Comparison of ENCODE assay signal across 8 cellular contexts in the genomic region with DNA sequence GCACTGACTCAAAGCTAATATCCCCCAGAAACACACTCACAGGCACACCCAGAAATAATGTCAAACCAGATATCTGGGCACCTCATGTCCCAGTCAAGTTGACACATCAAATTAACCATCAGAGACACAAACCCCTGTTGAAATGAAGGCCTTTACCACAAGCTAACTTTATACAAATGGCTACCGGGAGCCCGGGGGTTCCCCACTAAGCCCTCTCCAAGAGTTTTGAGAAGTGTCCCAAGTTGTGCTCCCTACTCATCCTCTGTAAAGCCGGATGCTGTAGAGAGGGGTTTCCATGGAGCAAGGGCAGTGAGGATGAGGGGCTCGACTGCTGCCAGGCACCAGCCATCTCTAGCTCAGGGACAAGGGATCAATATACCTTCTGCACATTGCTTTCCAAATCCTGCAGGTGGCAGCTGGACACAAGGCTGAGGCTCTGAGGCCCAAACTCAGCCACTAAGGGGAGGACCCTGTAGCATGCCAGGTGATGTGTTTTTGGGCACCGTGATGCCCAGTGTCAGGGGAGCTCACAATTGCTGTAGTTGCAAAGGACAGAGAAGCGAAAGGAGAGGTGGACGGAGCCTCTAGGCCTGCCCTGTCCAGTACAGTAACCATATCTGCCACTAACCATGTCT.
A peak's percentile ranks its signal among the peaks of the same experiment; 100 is the strongest.
DNase-seq lines count a peak whose midpoint lies in the region; ATAC-seq, FAIRE-seq and TF ChIP-seq lines count a peak whose summit lies in the region.
"Had no signal": no experiment of that assay in that cellular context is flagged by ENCODE, and none has a peak within 500 bp of the region (broad histone marks: within the 10 kb centered on the region; RNA-seq: fewer than 3 reads in every experiment).

No MANE protein-coding gene starts in this region.

- no peak for TF ChIP-seq EP300 in GM12878 (IDR thresholded peaks at IDR 0.05; ENCODE audit: borderline replicate concordance in 1 of 2, control insufficient read depth in 1 of 2, low read depth in 2 of 2, low read length in 2 of 2)

- H3K36me3 ChIP-seq in GM12878 (ENCODE audit: control insufficient read depth in 2 of 2, insufficient read depth in 2 of 2, low read length in 1 of 2) (no peaks in the 10 kb centered on the region), ascending aorta (no peaks in the 10 kb centered on the region)

- no peak overlapping the region for H3K4me2 ChIP-seq in GM12878 (ENCODE audit: control insufficient read depth, insufficient read depth)

- CTCF ChIA-PET in GM12878 (lab: Yijun Ruan, JAX): interaction anchor here (0.7 to 3.6 kb wide), 15 partner anchors 9 to 385 kb away, joined by 3 to 31 read pairs (median 4); no protein-coding TSS in a partner anchor

- DNase-seq in GM03348 (ENCODE audit: low spot score): peak; percentile 53
- peak; percentile 40 for DNase-seq in HuH-7 (ENCODE audit: low spot score)
- DNase-seq in GM12878 (ENCODE audit: low read depth, low spot score): no peak
- DNase-seq in myocyte (ENCODE audit: low read depth): peak; percentile 6
- no peak for DNase-seq in ascending aorta (ENCODE audit: low spot score in 2 of 2)
- no peak for DNase-seq in hepatic stellate cell (ENCODE audit: low spot score)

- no peaks in the 10 kb centered on the region for H3K4me1 ChIP-seq in GM12878 (ENCODE audit: control insufficient read depth, insufficient read depth, low read length)
- H3K4me1 ChIP-seq in ascending aorta: no peaks in the 10 kb centered on the region

- POLR2A ChIA-PET in GM12878 (lab: Charles Lee): no interaction called here

- TF ChIP-seq CTCF in GM12878 (IDR thresholded peaks at IDR 0.05 in 2 of 3, conservative IDR thresholded peaks at IDR 0.05 in 1 of 3; ENCODE audit: control insufficient read depth in 2 of 3, extremely low read depth in 1 of 3, insufficient read depth in 1 of 3, low read depth in 3 of 3, low read length in 3 of 3): peak; percentile 24 to 54 (median 31); a peak in 4 of 6 replicates
- peak in 1 of 3 experiments; percentile 30 for TF ChIP-seq CTCF in ascending aorta (IDR thresholded peaks at IDR 0.05)

- no TSS peak for BruUV-seq in GM12878 (replicated peaks; lab: Mats Ljungman, UMichigan)

- no peaks in the 10 kb centered on the region for H3K27me3 ChIP-seq in GM12878 (replicated peaks in 1 of 2; ENCODE audit: control insufficient read depth in 2 of 2, insufficient read depth in 2 of 2, low read length in 1 of 2)
- H3K27me3 ChIP-seq in ascending aorta: no peaks in the 10 kb centered on the region

- in situ Hi-C loops in GM12878 (cut with MboI): no loop called here

- no peaks in the 10 kb centered on the region for H3K79me2 ChIP-seq in GM12878 (ENCODE audit: control insufficient read depth, insufficient read depth, low read length)

- H3K9ac ChIP-seq in GM12878 (ENCODE audit: control insufficient read depth, insufficient read depth, low read length): no peak overlapping the region

- ATAC-seq in GM12878 (peak; percentile 82), GM19023 (IDR thresholded peaks at IDR 0.05; ENCODE audit: unreplicated experiment) (no peak)

- H3K9me3 ChIP-seq in GM12878 (replicated peaks; ENCODE audit: control insufficient read depth, insufficient read depth, low read length) (no peaks in the 10 kb centered on the region), ascending aorta (no peaks in the 10 kb centered on the region)

- intact Hi-C loops in GM12878 (cut with micrococcal nuclease; ENCODE audit: unreplicated experiment): loop anchor here (1.0 kb wide), 2 partner anchors 63 to 348 kb away; no protein-coding TSS in a partner anchor
- intact Hi-C loops in ascending aorta (cut with DNase I): no loop called here

- SMC1A ChIA-PET in GM12878 (lab: Charles Lee; ENCODE audit: uncharacterized antibody, unreplicated experiment): interaction anchor here (0.6 to 1.7 kb wide), 6 partner anchors 13 to 349 kb away, joined by 3 to 8 read pairs (median 6); no protein-coding TSS in a partner anchor

- H3K27ac ChIP-seq in GM12878 (ENCODE audit: control insufficient read depth, insufficient read depth) (no peak overlapping the region), ascending aorta (no peak overlapping the region)
- H3K27ac ChIP-seq: epithelial cell of prostate had no signal

- no peak overlapping the region for H3K4me3 ChIP-seq in GM12878
- H3K4me3 ChIP-seq in ascending aorta: no peak overlapping the region

- H2AFZ ChIP-seq in GM12878 (ENCODE audit: control insufficient read depth, low read depth, low read length): no peak overlapping the region

- RAD21 ChIA-PET in GM12878 (lab: Charles Lee; ENCODE audit: unreplicated experiment): interaction anchor here (1.0 to 1.5 kb wide), 4 partner anchors 11 to 347 kb away, joined by 3 to 11 read pairs (median 4); no protein-coding TSS in a partner anchor

- TF ChIP-seq RAD21 in GM12878 (IDR thresholded peaks at IDR 0.05; ENCODE audit: insufficient read depth, low read depth, low read length): peak; percentile 68

- no peaks in the 10 kb centered on the region for H4K20me1 ChIP-seq in GM12878 (ENCODE audit: control insufficient read depth, insufficient read depth)

- FAIRE-seq in GM12878 (lab: Jason Lieb, UNC): no peak

- 31% methylated on average over 7 of the region's 7 CpGs for WGBS in GM12878 (ENCODE audit: insufficient coverage, insufficient replicate concordance, low lambda C conversion rate, missing lambda C conversion rate)

- no peak for TF ChIP-seq POLR2A in GM12878 (IDR thresholded peaks at IDR 0.05; ENCODE audit: low read depth, low read length)

TF ChIP-seq in GM12878, 131 proteins besides CTCF, POLR2A, EP300 and RAD21:
- TF ChIP-seq TCF3 (IDR thresholded peaks at IDR 0.05; ENCODE audit: borderline replicate concordance, insufficient read depth, low read depth, low read length): no peak
- TF ChIP-seq CBFB (IDR thresholded peaks at IDR 0.05; ENCODE audit: low read depth): no peak
- TF ChIP-seq, protein P1, sequence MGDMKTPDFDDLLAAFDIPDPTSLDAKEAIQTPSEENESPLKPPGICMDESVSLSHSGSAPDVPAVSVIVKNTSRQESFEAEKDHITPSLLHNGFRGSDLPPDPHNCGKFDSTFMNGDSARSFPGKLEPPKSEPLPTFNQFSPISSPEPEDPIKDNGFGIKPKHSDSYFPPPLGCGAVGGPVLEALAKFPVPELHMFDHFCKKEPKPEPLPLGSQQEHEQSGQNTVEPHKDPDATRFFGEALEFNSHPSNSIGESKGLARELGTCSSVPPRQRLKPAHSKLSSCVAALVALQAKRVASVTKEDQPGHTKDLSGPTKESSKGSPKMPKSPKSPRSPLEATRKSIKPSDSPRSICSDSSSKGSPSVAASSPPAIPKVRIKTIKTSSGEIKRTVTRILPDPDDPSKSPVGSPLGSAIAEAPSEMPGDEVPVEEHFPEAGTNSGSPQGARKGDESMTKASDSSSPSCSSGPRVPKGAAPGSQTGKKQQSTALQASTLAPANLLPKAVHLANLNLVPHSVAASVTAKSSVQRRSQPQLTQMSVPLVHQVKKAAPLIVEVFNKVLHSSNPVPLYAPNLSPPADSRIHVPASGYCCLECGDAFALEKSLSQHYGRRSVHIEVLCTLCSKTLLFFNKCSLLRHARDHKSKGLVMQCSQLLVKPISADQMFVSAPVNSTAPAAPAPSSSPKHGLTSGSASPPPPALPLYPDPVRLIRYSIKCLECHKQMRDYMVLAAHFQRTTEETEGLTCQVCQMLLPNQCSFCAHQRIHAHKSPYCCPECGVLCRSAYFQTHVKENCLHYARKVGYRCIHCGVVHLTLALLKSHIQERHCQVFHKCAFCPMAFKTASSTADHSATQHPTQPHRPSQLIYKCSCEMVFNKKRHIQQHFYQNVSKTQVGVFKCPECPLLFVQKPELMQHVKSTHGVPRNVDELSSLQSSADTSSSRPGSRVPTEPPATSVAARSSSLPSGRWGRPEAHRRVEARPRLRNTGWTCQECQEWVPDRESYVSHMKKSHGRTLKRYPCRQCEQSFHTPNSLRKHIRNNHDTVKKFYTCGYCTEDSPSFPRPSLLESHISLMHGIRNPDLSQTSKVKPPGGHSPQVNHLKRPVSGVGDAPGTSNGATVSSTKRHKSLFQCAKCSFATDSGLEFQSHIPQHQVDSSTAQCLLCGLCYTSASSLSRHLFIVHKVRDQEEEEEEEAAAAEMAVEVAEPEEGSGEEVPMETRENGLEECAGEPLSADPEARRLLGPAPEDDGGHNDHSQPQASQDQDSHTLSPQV (IDR thresholded peaks at IDR 0.05): no peak
- TF ChIP-seq, protein P2, sequence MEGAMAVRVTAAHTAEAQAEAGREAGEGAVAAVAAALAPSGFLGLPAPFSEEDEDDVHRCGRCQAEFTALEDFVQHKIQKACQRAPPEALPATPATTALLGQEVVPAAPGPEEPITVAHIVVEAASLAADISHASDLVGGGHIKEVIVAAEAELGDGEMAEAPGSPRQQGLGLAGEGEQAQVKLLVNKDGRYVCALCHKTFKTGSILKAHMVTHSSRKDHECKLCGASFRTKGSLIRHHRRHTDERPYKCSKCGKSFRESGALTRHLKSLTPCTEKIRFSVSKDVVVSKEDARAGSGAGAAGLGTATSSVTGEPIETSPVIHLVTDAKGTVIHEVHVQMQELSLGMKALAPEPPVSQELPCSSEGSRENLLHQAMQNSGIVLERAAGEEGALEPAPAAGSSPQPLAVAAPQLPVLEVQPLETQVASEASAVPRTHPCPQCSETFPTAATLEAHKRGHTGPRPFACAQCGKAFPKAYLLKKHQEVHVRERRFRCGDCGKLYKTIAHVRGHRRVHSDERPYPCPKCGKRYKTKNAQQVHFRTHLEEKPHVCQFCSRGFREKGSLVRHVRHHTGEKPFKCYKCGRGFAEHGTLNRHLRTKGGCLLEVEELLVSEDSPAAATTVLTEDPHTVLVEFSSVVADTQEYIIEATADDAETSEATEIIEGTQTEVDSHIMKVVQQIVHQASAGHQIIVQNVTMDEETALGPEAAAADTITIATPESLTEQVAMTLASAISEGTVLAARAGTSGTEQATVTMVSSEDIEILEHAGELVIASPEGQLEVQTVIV (IDR thresholded peaks at IDR 0.05; ENCODE audit: borderline replicate concordance, partially characterized antibody): no peak
- no peak for TF ChIP-seq SUZ12 (IDR thresholded peaks at IDR 0.05; ENCODE audit: unreplicated experiment)
- peak; percentile 39; the same call in 1 of the 2 replicates for TF ChIP-seq SMC3 (IDR thresholded peaks at IDR 0.05; ENCODE audit: borderline replicate concordance, low read length)

Comparison
In these comparisons a context has a peak if more than half of its experiments do, and no peak if none do; other contexts are left out.
1. DNase-seq: peak in GM03348 (single experiment), HuH-7 (single experiment) and myocyte (single experiment); none in GM12878 (single experiment), ascending aorta (0 of 2) and hepatic stellate cell (single experiment).